In the genomic region with DNA sequence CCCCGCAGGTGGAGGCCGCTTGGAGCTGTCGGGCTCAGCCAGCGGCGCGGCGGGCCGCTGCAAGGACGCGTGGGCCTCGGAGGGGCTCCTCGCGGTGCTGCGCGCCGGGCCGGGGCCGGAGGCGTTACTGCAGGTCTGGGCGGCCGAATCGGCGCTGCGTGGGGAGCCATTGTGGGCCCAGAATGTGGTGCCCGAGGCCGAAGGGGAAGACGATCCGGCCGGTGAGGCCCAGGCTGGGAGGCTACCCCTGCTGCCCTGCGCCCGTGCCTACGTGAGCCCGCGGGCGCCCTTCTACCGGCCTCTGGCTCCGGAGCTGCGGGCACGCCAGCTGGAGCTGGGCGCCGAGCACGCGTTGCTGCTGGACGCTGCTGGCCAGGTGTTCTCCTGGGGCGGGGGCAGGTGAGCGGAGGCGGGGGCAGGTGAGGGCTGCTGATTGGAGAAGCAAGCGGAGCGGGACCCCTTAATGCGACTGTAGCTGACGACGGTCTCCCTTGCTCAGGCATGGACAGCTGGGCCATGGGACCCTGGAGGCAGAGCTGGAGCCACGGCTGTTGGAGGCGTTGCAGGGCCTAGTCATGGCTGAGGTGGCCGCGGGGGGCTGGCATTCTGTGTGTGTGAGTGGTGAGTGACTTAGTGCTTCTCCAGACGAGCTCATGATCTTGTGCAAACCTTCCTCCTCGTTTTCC, we compare ENCODE assay signal across 9 cellular contexts. TPM values are rescaled to one million over a fixed set of nuclear protein-coding genes. Genes with fewer than 3 reads are reported as not detected.
DNase-seq lines count a peak whose midpoint lies in the region; ATAC-seq, FAIRE-seq and TF ChIP-seq lines count a peak whose summit lies in the region.
"Had no signal": no experiment of that assay in that cellular context is flagged by ENCODE, and none has a peak within 500 bp of the region (broad histone marks: within the 10 kb centered on the region; RNA-seq: fewer than 3 reads in every experiment).

No MANE protein-coding gene starts in this region.

- H3K4me3 Mint-ChIP-seq in T-helper 1 cell treated with Interleukin-12 subunit alpha and Interleukin-12 subunit beta and Interleukin-4 antibody, amounts not matched to agents 30 μg/mL and 1 μg/mL, for 36 hours: peak overlapping the region; percentile 67
- peak overlapping the region; percentile 53 to 96 for H3K4me3 Mint-ChIP-seq in stimulated activated naive B cell treated with anti-CD40 and anti-IgM and Interleukin-4, amounts not matched to agents 10 μg/mL and 1 μg/mL and 100 μg/mL, for 72 hours

- TF ChIP-seq CTCF in K562 (IDR thresholded peaks at IDR 0.05 in 2 of 3, conservative IDR thresholded peaks at IDR 0.05 in 1 of 3; ENCODE audit: insufficient read depth in 2 of 3, low read depth in 1 of 3, low read length in 3 of 3): no peak

- no peak overlapping the region for H3K27ac Mint-ChIP-seq in T-helper 1 cell treated with Interleukin-12 subunit alpha and Interleukin-12 subunit beta and Interleukin-4 antibody, amounts not matched to agents 30 μg/mL and 1 μg/mL, for 36 hours
- H3K27ac Mint-ChIP-seq in stimulated activated naive B cell treated with anti-CD40 and anti-IgM and Interleukin-4, amounts not matched to agents 10 μg/mL and 1 μg/mL and 100 μg/mL, for 72 hours: peak overlapping the region; percentile 37

- WGBS in K562 (ENCODE audit: insufficient coverage, low coverage, missing lambda C conversion rate): 94% methylated on average over 34 of the region's 58 CpGs

- H3K9me3 ChIP-seq in K562 (replicated peaks; ENCODE audit: control insufficient read depth, insufficient read depth, low read depth, low read length): no peaks in the 10 kb centered on the region

- no peaks in the 10 kb centered on the region for H3K27me3 Mint-ChIP-seq in T-helper 1 cell treated with Interleukin-12 subunit alpha and Interleukin-12 subunit beta and Interleukin-4 antibody, amounts not matched to agents 30 μg/mL and 1 μg/mL, for 36 hours (ENCODE audit: low read depth)
- H3K27me3 Mint-ChIP-seq in stimulated activated naive B cell treated with anti-CD40 and anti-IgM and Interleukin-4, amounts not matched to agents 10 μg/mL and 1 μg/mL and 100 μg/mL, for 72 hours: no peaks in the 10 kb centered on the region

- TF ChIP-seq POLR2A in K562 (conservative IDR thresholded peaks at IDR 0.05): no peak

- H3K4me2 ChIP-seq in K562 (ENCODE audit: insufficient read depth, low read length): no peak overlapping the region

- H3K9me3 Mint-ChIP-seq in T-helper 1 cell treated with Interleukin-12 subunit alpha and Interleukin-12 subunit beta and Interleukin-4 antibody, amounts not matched to agents 30 μg/mL and 1 μg/mL, for 36 hours: no peaks in the 10 kb centered on the region
- H3K9me3 Mint-ChIP-seq in stimulated activated naive B cell treated with anti-CD40 and anti-IgM and Interleukin-4, amounts not matched to agents 10 μg/mL and 1 μg/mL and 100 μg/mL, for 72 hours: no peaks in the 10 kb centered on the region

- in situ Hi-C loops in K562 (cut with MboI): no loop called here

- H3K9ac ChIP-seq in K562 (ENCODE audit: insufficient read depth in 1 of 2, low read depth in 2 of 2, low read length in 2 of 2): peak overlapping the region in 1 of 2 experiments; percentile 31; a peak in 1 of 4 replicates

- POLR2A ChIA-PET in K562 (lab: Yijun Ruan, JAX): interaction anchor here (0.6 to 3.6 kb wide), 11 partner anchors 8 to 48 kb away, joined by 3 to 20 read pairs (median 4); a partner anchor contains a TSS

- no peak for TF ChIP-seq EP300 in K562 (IDR thresholded peaks at IDR 0.05; ENCODE audit: low read length)

- H3K4me3 ChIP-seq in K562: no peak overlapping the region

- ATAC-seq in K562 (no peak), HG02981 (IDR thresholded peaks at IDR 0.05; ENCODE audit: unreplicated experiment) (no peak), GM21528 (IDR thresholded peaks at IDR 0.05; ENCODE audit: low FRiP score, unreplicated experiment) (no peak)
- no peak for ATAC-seq in stimulated activated naive B cell treated with anti-CD40 and anti-IgM and Interleukin-4, amounts not matched to agents 10 μg/mL and 1 μg/mL and 100 μg/mL, for 72 hours (replicated peaks)

- intact Hi-C loops in K562 (cut with micrococcal nuclease): loop anchor here (5.0 kb wide), 1 partner anchor 35 kb away; a partner anchor contains a TSS

- no peaks in the 10 kb centered on the region for H3K9me1 ChIP-seq in K562 (ENCODE audit: control insufficient read depth, insufficient read depth, low read length)

- peaks cover 31% of the 10 kb centered on the region for H3K79me2 ChIP-seq in K562 (ENCODE audit: control insufficient read depth, insufficient read depth, low read length)

- CTCF ChIA-PET in K562 (lab: Yijun Ruan, JAX; ENCODE audit: low intra/inter-chr PET ratio): no interaction called here

- no TSS peak for BruUV-seq in K562 (replicated peaks; lab: Mats Ljungman, UMichigan)

- DNase-seq in T-helper 1 cell (no peak), K562 (ENCODE audit: extremely low read depth in 1 of 4, low spot score in 3 of 4) (no peak), islet precursor cell (peak; percentile 69), SIG-M5 treated with dmso at 0.1 percent for 504 hours (lab: John Stamatoyannopoulos, UW; ENCODE audit: unreplicated experiment) (no peak)
- no peak for DNase-seq in stimulated activated naive B cell treated with anti-CD40 and anti-IgM and Interleukin-4, amounts not matched to agents 10 μg/mL and 1 μg/mL and 100 μg/mL, for 72 hours

- FAIRE-seq in K562 (lab: Jason Lieb, UNC): no peak
- FAIRE-seq: G401.6 had no signal

- no peak overlapping the region for H2AFZ ChIP-seq in K562 (ENCODE audit: low read depth, low read length)

- peaks cover 8 to 44% of the 10 kb centered on the region in 2 experiments; a peak in 4 of 5 replicates for H3K4me1 ChIP-seq in K562 (replicated peaks in 1 of 2; ENCODE audit: control insufficient read depth in 2 of 2, insufficient read depth in 2 of 2, low read length in 2 of 2)

- H3K36me3 ChIP-seq in K562 (ENCODE audit: control insufficient read depth, insufficient read depth, low read length): peaks cover 62% of the 10 kb centered on the region

- TF ChIP-seq RAD21 in K562 (CRISPR knock-in tag; conservative IDR thresholded peaks at IDR 0.05 in 1 of 2, IDR thresholded peaks at IDR 0.05 in 1 of 2): no peak

- peaks cover 20% of the 10 kb centered on the region for H3K4me1 Mint-ChIP-seq in T-helper 1 cell treated with Interleukin-12 subunit alpha and Interleukin-12 subunit beta and Interleukin-4 antibody, amounts not matched to agents 30 μg/mL and 1 μg/mL, for 36 hours (ENCODE audit: low read depth)
- H3K4me1 Mint-ChIP-seq in stimulated activated naive B cell treated with anti-CD40 and anti-IgM and Interleukin-4, amounts not matched to agents 10 μg/mL and 1 μg/mL and 100 μg/mL, for 72 hours: peaks cover 12 to 27% of the 10 kb centered on the region in 2 donors

- no peak overlapping the region for H3K27ac ChIP-seq in K562 (ENCODE audit: extremely low read depth, low read depth, low read length)

- peaks cover 17% of the 10 kb centered on the region for H3K36me3 Mint-ChIP-seq in T-helper 1 cell treated with Interleukin-12 subunit alpha and Interleukin-12 subunit beta and Interleukin-4 antibody, amounts not matched to agents 30 μg/mL and 1 μg/mL, for 36 hours (ENCODE audit: low read depth)
- H3K36me3 Mint-ChIP-seq in stimulated activated naive B cell treated with anti-CD40 and anti-IgM and Interleukin-4, amounts not matched to agents 10 μg/mL and 1 μg/mL and 100 μg/mL, for 72 hours: peaks cover 38 to 52% of the 10 kb centered on the region in 2 donors

- no peaks in the 10 kb centered on the region for H4K20me1 ChIP-seq in K562 (replicated peaks; ENCODE audit: control insufficient read depth, insufficient read depth, low read length)

- H3K27me3 ChIP-seq in K562 (ENCODE audit: control insufficient read depth in 2 of 2, insufficient read depth in 2 of 2, low read length in 2 of 2): no peaks in the 10 kb centered on the region

RNA-seq across cellular contexts. Expression of a gene that starts 2.6 kb away (rescaled TPM):
- 100 and 115 TPM in 2 replicates for total RNA-seq in K562 (2011; cell fraction: chromatin; rRNA removed; ENCODE audit: low replicate concordance)
- 74.7 and 75.5 TPM in 2 replicates for total RNA-seq in K562 (2011; cell fraction: nucleolus; rRNA removed)
- 86.9 and 97.7 TPM in 2 replicates for total RNA-seq in K562 (2011; cell fraction: nucleoplasm; rRNA removed)
- total RNA-seq in K562 (2014; rRNA removed) (38.1 and 41.2 TPM in 2 replicates), K562 (2014; rRNA removed; fragmentation: Illumina TruSeq; extraction: Trizol) (17.0 and 18.0 TPM in 2 replicates), K562 (2015; rRNA removed; fragmentation: Illumina TruSeq; extraction: Trizol) (16.7 and 23.7 TPM in 2 replicates), K562 (2021) (44.0 and 45.9 TPM in 2 replicates)
- polyA plus RNA-seq in K562 (2011; rRNA removed) (28.5 and 39.6 TPM in 2 replicates), K562 (2014; fragmentation: Illumina TruSeq; extraction: Trizol) (22.3 and 24.7 TPM in 2 replicates), K562 (2014; fragmentation: Nextera tagmentation; extraction: Ambion mirVana) (10 to 100 TPM; 11.1 to 12.2 TPM), K562 (2014; rRNA removed) (45.2 and 51.4 TPM in 2 replicates)
- polyA plus RNA-seq in K562 (2011; cell fraction: cytosol; rRNA removed): 17.6 and 22.6 TPM in 2 replicates
- 232 and 244 TPM in 2 replicates for polyA plus RNA-seq in K562 (2011; cell fraction: nucleus; rRNA removed)
- 41.3 and 51.9 TPM in 2 replicates for polyA plus RNA-seq in K562 (2012)
- 10.3 and 13.1 TPM in 2 replicates for polyA minus RNA-seq in K562 (2011; rRNA and poly(A)+ RNA removed)
- 9.4 and 12.6 TPM in 2 replicates for polyA minus RNA-seq in K562 (2011; cell fraction: cytosol; rRNA and poly(A)+ RNA removed)
- 25.3 and 29.9 TPM in 2 replicates for polyA minus RNA-seq in K562 (2011; cell fraction: nucleus; rRNA and poly(A)+ RNA removed)

RNA-seq across cellular contexts. Expression of a gene that starts 22.2 kb away (rescaled TPM):
- 131 and 331 TPM in 2 replicates for total RNA-seq in K562 (2011; cell fraction: chromatin; rRNA removed; ENCODE audit: low replicate concordance)
- total RNA-seq in K562 (2011; cell fraction: nucleolus; rRNA removed): 205 and 228 TPM in 2 replicates
- total RNA-seq in K562 (2011; cell fraction: nucleoplasm; rRNA removed): 113 and 152 TPM in 2 replicates
- 59.8 and 65.2 TPM in 2 replicates for total RNA-seq in K562 (2014; rRNA removed)
- total RNA-seq in K562 (2014; rRNA removed; fragmentation: Illumina TruSeq; extraction: Trizol): 19.2 and 22.6 TPM in 2 replicates
- total RNA-seq in K562 (2015; rRNA removed; fragmentation: Illumina TruSeq; extraction: Trizol): 47.7 and 52.5 TPM in 2 replicates
- 79.0 and 79.3 TPM in 2 replicates for total RNA-seq in K562 (2021)
- polyA plus RNA-seq in K562 (2011; rRNA removed): 43.7 and 56.7 TPM in 2 replicates
- 46.7 and 62.9 TPM in 2 replicates for polyA plus RNA-seq in K562 (2011; cell fraction: cytosol; rRNA removed)
- polyA plus RNA-seq in K562 (2011; cell fraction: nucleus; rRNA removed): 163 and 164 TPM in 2 replicates
- polyA plus RNA-seq in K562 (2012): 75.1 and 75.7 TPM in 2 replicates
- polyA plus RNA-seq in K562 (2014; fragmentation: Illumina TruSeq; extraction: Trizol): 35.7 and 46.7 TPM in 2 replicates
- polyA plus RNA-seq in K562 (2014; fragmentation: Nextera tagmentation; extraction: Ambion mirVana): 10 to 100 TPM; 22.4 to 23.1 TPM
- 54.5 and 55.5 TPM in 2 replicates for polyA plus RNA-seq in K562 (2014; rRNA removed)
- 51.9 and 58.7 TPM in 2 replicates for polyA minus RNA-seq in K562 (2011; rRNA and poly(A)+ RNA removed)
- 50.4 and 51.9 TPM in 2 replicates for polyA minus RNA-seq in K562 (2011; cell fraction: cytosol; rRNA and poly(A)+ RNA removed)
- 51.0 and 77.4 TPM in 2 replicates for polyA minus RNA-seq in K562 (2011; cell fraction: nucleus; rRNA and poly(A)+ RNA removed)

RNA-seq across cellular contexts. Expression of a gene that starts 24.9 kb away (rescaled TPM):
- 27.3 and 60.3 TPM in 2 replicates for total RNA-seq in K562 (2011; cell fraction: chromatin; rRNA removed; ENCODE audit: low replicate concordance)
- total RNA-seq in K562 (2011; cell fraction: nucleolus; rRNA removed): 59.5 and 62.4 TPM in 2 replicates
- total RNA-seq in K562 (2011; cell fraction: nucleoplasm; rRNA removed): 46.9 and 47.9 TPM in 2 replicates
- total RNA-seq in K562 (2014; rRNA removed): 54.1 and 64.9 TPM in 2 replicates
- total RNA-seq in K562 (2014; rRNA removed; fragmentation: Illumina TruSeq; extraction: Trizol): 28.2 and 33.0 TPM in 2 replicates
- 36.6 and 36.9 TPM in 2 replicates for total RNA-seq in K562 (2015; rRNA removed; fragmentation: Illumina TruSeq; extraction: Trizol)
- 42.6 and 43.0 TPM in 2 replicates for total RNA-seq in K562 (2021)
- polyA plus RNA-seq in K562 (2011; rRNA removed): 30.8 and 33.4 TPM in 2 replicates
- 37.1 and 49.7 TPM in 2 replicates for polyA plus RNA-seq in K562 (2011; cell fraction: cytosol; rRNA removed)
- polyA plus RNA-seq in K562 (2011; cell fraction: nucleus; rRNA removed): 37.0 and 41.5 TPM in 2 replicates
- polyA plus RNA-seq in K562 (2012): 29.7 and 31.4 TPM in 2 replicates
- polyA plus RNA-seq in K562 (2014; fragmentation: Illumina TruSeq; extraction: Trizol): 51.7 and 54.2 TPM in 2 replicates
- polyA plus RNA-seq in K562 (2014; fragmentation: Nextera tagmentation; extraction: Ambion mirVana): 10 to 100 TPM; 14.9 to 21.3 TPM
- polyA plus RNA-seq in K562 (2014; rRNA removed): 55.8 and 65.8 TPM in 2 replicates
- polyA minus RNA-seq in K562 (2011; rRNA and poly(A)+ RNA removed): 21.5 and 26.2 TPM in 2 replicates
- polyA minus RNA-seq in K562 (2011; cell fraction: cytosol; rRNA and poly(A)+ RNA removed): 10.3 and 15.1 TPM in 2 replicates
- 28.9 and 44.4 TPM in 2 replicates for polyA minus RNA-seq in K562 (2011; cell fraction: nucleus; rRNA and poly(A)+ RNA removed)

RNA-seq across cellular contexts. Expression of a gene that starts 37.1 kb away (rescaled TPM):
- 402 and 749 TPM in 2 replicates for total RNA-seq in K562 (2011; cell fraction: chromatin; rRNA removed; ENCODE audit: low replicate concordance)
- total RNA-seq in K562 (2011; cell fraction: nucleolus; rRNA removed): 233 and 300 TPM in 2 replicates
- 292 and 338 TPM in 2 replicates for total RNA-seq in K562 (2011; cell fraction: nucleoplasm; rRNA removed)
- total RNA-seq in K562 (2014; rRNA removed) (226 and 263 TPM in 2 replicates), K562 (2014; rRNA removed; fragmentation: Illumina TruSeq; extraction: Trizol) (201 and 210 TPM in 2 replicates), K562 (2015; rRNA removed; fragmentation: Illumina TruSeq; extraction: Trizol) (223 and 228 TPM in 2 replicates), K562 (2021) (150 and 181 TPM in 2 replicates)
- polyA plus RNA-seq in K562 (2011; rRNA removed) (391 and 460 TPM in 2 replicates), K562 (2014; fragmentation: Illumina TruSeq; extraction: Trizol) (248 and 284 TPM in 2 replicates), K562 (2014; fragmentation: Nextera tagmentation; extraction: Ambion mirVana) (100 to 1,000 TPM; 156 to 240 TPM), K562 (2014; rRNA removed) (256 and 264 TPM in 2 replicates)
- polyA plus RNA-seq in K562 (2011; cell fraction: cytosol; rRNA removed): 329 and 446 TPM in 2 replicates
- 1,023 and 1,561 TPM in 2 replicates for polyA plus RNA-seq in K562 (2011; cell fraction: nucleus; rRNA removed)
- 176 and 186 TPM in 2 replicates for polyA plus RNA-seq in K562 (2012)
- 342 and 344 TPM in 2 replicates for polyA minus RNA-seq in K562 (2011; rRNA and poly(A)+ RNA removed)
- polyA minus RNA-seq in K562 (2011; cell fraction: cytosol; rRNA and poly(A)+ RNA removed): 145 and 166 TPM in 2 replicates
- polyA minus RNA-seq in K562 (2011; cell fraction: nucleus; rRNA and poly(A)+ RNA removed): 175 and 402 TPM in 2 replicates

RNA-seq across cellular contexts. Expression of a gene that starts 54.1 kb away (rescaled TPM):
- 447 and 1,128 TPM in 2 replicates for total RNA-seq in K562 (2011; cell fraction: chromatin; rRNA removed; ENCODE audit: low replicate concordance)
- 692 and 704 TPM in 2 replicates for total RNA-seq in K562 (2011; cell fraction: nucleolus; rRNA removed)
- 460 and 506 TPM in 2 replicates for total RNA-seq in K562 (2011; cell fraction: nucleoplasm; rRNA removed)
- 35.0 and 53.7 TPM in 2 replicates for total RNA-seq in K562 (2014; rRNA removed)
- total RNA-seq in K562 (2014; rRNA removed; fragmentation: Illumina TruSeq; extraction: Trizol): 20.6 and 25.0 TPM in 2 replicates
- 43.3 and 43.4 TPM in 2 replicates for total RNA-seq in K562 (2015; rRNA removed; fragmentation: Illumina TruSeq; extraction: Trizol)
- total RNA-seq in K562 (2021): 116 and 151 TPM in 2 replicates
- 71.7 and 195 TPM in 2 replicates for polyA plus RNA-seq in K562 (2011; rRNA removed)
- polyA plus RNA-seq in K562 (2011; cell fraction: cytosol; rRNA removed): 119 and 133 TPM in 2 replicates
- 1,870 and 1,995 TPM in 2 replicates for polyA plus RNA-seq in K562 (2011; cell fraction: nucleus; rRNA removed)
- 92.0 and 210 TPM in 2 replicates for polyA plus RNA-seq in K562 (2012)
- 130 and 131 TPM in 2 replicates for polyA plus RNA-seq in K562 (2014; fragmentation: Illumina TruSeq; extraction: Trizol)
- polyA plus RNA-seq in K562 (2014; fragmentation: Nextera tagmentation; extraction: Ambion mirVana): 10 to 100 TPM in 1 of 2 experiments, 1 to 10 TPM in 1; 7.3 to 13.7 TPM
- 114 and 121 TPM in 2 replicates for polyA plus RNA-seq in K562 (2014; rRNA removed)
- 30.7 and 41.4 TPM in 2 replicates for polyA minus RNA-seq in K562 (2011; rRNA and poly(A)+ RNA removed)
- 71.5 and 84.4 TPM in 2 replicates for polyA minus RNA-seq in K562 (2011; cell fraction: cytosol; rRNA and poly(A)+ RNA removed)
- polyA minus RNA-seq in K562 (2011; cell fraction: nucleus; rRNA and poly(A)+ RNA removed): 264 and 379 TPM in 2 replicates
